ENCODE assay signal across 8 cellular contexts in the genomic region with DNA sequence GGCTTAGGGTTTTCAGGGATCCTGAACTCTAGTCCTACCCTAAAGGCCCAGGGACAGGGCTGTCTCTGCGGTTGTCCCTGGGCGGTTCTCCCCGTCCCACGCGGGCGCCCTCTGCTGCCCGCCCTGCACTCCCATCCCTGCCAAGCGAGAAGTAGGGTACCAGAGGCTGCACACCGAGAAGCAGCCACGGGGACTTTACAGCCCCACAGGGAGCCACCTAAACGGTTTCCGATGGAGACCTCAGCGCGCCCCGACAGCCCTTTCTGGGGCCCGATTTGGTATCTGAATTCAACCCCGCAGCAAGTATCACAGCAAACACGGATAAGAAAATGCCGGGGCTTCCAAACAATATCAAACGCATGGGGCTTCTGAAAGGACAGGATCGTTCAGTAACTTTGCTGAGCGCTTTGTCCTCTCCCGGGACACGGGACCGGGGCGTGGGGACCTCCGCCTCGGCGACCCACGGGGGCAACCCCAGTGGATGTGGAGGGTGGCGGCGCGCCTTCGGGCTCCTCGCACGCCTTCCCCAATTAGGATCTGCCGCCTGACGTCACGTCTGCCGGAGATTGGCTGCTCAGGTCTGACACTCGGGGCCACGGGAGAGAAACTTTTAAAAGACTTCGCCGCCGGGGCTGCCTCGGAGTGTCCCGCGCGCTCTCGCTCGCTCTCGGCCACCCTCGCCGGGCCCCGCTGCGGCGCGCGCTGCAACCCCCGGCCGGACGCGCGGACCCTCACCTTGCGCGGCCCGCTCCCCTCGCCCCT. TPM values are rescaled to one million over a fixed set of nuclear protein-coding genes. Genes with fewer than 3 reads are reported as not detected.
DNase-seq lines count a peak whose midpoint lies in the region; TF ChIP-seq lines count a peak whose summit lies in the region.

A gene with protein sequence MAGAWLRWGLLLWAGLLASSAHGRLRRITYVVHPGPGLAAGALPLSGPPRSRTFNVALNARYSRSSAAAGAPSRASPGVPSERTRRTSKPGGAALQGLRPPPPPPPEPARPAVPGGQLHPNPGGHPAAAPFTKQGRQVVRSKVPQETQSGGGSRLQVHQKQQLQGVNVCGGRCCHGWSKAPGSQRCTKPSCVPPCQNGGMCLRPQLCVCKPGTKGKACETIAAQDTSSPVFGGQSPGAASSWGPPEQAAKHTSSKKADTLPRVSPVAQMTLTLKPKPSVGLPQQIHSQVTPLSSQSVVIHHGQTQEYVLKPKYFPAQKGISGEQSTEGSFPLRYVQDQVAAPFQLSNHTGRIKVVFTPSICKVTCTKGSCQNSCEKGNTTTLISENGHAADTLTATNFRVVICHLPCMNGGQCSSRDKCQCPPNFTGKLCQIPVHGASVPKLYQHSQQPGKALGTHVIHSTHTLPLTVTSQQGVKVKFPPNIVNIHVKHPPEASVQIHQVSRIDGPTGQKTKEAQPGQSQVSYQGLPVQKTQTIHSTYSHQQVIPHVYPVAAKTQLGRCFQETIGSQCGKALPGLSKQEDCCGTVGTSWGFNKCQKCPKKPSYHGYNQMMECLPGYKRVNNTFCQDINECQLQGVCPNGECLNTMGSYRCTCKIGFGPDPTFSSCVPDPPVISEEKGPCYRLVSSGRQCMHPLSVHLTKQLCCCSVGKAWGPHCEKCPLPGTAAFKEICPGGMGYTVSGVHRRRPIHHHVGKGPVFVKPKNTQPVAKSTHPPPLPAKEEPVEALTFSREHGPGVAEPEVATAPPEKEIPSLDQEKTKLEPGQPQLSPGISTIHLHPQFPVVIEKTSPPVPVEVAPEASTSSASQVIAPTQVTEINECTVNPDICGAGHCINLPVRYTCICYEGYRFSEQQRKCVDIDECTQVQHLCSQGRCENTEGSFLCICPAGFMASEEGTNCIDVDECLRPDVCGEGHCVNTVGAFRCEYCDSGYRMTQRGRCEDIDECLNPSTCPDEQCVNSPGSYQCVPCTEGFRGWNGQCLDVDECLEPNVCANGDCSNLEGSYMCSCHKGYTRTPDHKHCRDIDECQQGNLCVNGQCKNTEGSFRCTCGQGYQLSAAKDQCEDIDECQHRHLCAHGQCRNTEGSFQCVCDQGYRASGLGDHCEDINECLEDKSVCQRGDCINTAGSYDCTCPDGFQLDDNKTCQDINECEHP (N-terminal part only) (plus strand): TSS at position 640 of the 762 bp plus-strand sequence. CDS start 372 bp downstream, outside the sequence.

- no peak for TF ChIP-seq POLR2A in breast epithelium (IDR thresholded peaks at IDR 0.05)

- peak within 1 kb of the TSS in 2 of 3 donors; percentile 50 to 73 for H3K9ac ChIP-seq in skeletal muscle tissue (ENCODE audit: low read depth in 1 of 3, low read length in 3 of 3)

- H3K27me3 ChIP-seq in H7 (ENCODE audit: control insufficient read depth, insufficient read depth, low read length) (no peaks in the 10 kb centered on the region), breast epithelium (no peaks in the 10 kb centered on the region), skeletal muscle tissue (ENCODE audit: control insufficient read depth in 3 of 3, insufficient read depth in 3 of 3, low read length in 3 of 3) (peaks cover 0 to 2% (median 0%) of the 10 kb centered on the region in 3 donors)

- peak within 1 kb of the TSS; percentile 70 to 77 for H3K27ac ChIP-seq in breast epithelium
- peak within 1 kb of the TSS; percentile 19 for H3K27ac ChIP-seq in skeletal muscle tissue (ENCODE audit: low read depth, low read length)

- no peaks in the 10 kb centered on the region for H3K36me3 ChIP-seq in H7 (replicated peaks; ENCODE audit: control insufficient read depth, insufficient read depth, low read length)
- H3K36me3 ChIP-seq in breast epithelium: no peaks in the 10 kb centered on the region
- no peaks in the 10 kb centered on the region for H3K36me3 ChIP-seq in skeletal muscle tissue (ENCODE audit: control insufficient read depth in 3 of 3, insufficient read depth in 3 of 3, low read length in 3 of 3)

- H3K9me3 ChIP-seq in breast epithelium: no peaks in the 10 kb centered on the region
- H3K9me3 ChIP-seq in skeletal muscle tissue (ENCODE audit: control insufficient read depth in 3 of 3, low read length in 3 of 3): no peaks in the 10 kb centered on the region

- TF ChIP-seq CTCF in GM12865 (IDR thresholded peaks at IDR 0.05; ENCODE audit: insufficient read depth, low read depth, low read length, missing control alignments): peak; percentile 81
- peak in 2 of 3 donors; percentile 48 to 53 for TF ChIP-seq CTCF in breast epithelium (IDR thresholded peaks at IDR 0.05)

- intact Hi-C loops in breast epithelium (cut with DNase I; ENCODE audit: low total_unique reads): no loop called here

- H3K4me3 ChIP-seq in GM12865 (ENCODE audit: low read depth, low read length): peak within 1 kb of the TSS; percentile 47
- peak within 1 kb of the TSS; percentile 57 for H3K4me3 ChIP-seq in H7 (ENCODE audit: insufficient read depth, low read depth, low read length)
- peak within 1 kb of the TSS; percentile 61 to 92 (median 82) for H3K4me3 ChIP-seq in breast epithelium
- peak within 1 kb of the TSS; percentile 75 to 81 (median 80) for H3K4me3 ChIP-seq in skeletal muscle tissue (ENCODE audit: low read length in 3 of 3)

- H3K4me1 ChIP-seq in breast epithelium: no peaks in the 10 kb centered on the region
- peaks cover 5 to 10% (median 9%) of the 10 kb centered on the region in 3 donors for H3K4me1 ChIP-seq in skeletal muscle tissue (ENCODE audit: control insufficient read depth in 3 of 3, insufficient read depth in 3 of 3, low read length in 3 of 3)

- peak; percentile 72 for DNase-seq in GM12865 (ENCODE audit: low read depth)
- DNase-seq in H7: peak; percentile 86
- peak; percentile 78 for DNase-seq in LoVo (ENCODE audit: low spot score)
- peak; percentile 54 for DNase-seq in T1000 (lab: John Stamatoyannopoulos, UW)
- peak; percentile 30 to 59 for DNase-seq in breast epithelium (ENCODE audit: low spot score in 2 of 2)
- DNase-seq in iPS-NIHi7 (ENCODE audit: extremely low spot score): peak; percentile 81
- DNase-seq in NCI-H774 (lab: John Stamatoyannopoulos, UW): no peak

RNA-seq across cellular contexts. Expression of the gene that starts here (rescaled TPM):
- total RNA-seq in H7 (2014; rRNA removed; shearing (Covaris generic)): 19.6 and 27.4 TPM in 2 replicates
- total RNA-seq in breast epithelium: 10 to 100 TPM; 13.3 to 18.7 (median 17.4) TPM
- 78.8 TPM for total RNA-seq in skeletal muscle tissue
